8 cellular contexts compared by ENCODE assay signal in the genomic region with DNA sequence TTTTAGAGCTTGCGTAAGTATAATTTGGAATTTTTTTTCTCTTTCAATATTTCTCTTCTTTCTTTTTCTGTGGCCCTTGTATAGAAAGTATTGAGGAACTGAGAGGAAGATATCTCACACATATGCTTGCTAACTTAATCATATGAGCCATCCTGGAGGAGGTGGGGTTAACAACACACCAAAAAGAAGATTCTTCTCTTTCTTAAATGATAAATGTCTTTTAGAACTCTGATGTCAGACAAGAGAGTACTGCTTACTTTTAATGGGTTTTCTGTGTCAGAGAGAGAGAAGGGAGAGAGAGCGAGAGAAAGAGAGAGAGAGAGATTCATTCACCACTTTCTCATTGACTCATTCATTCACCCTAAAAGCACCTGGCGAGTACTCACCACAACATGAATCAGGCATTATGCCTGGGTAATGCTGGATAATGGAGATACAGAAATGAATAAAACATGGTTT.
DNase-seq lines count a peak whose midpoint lies in the region; ATAC-seq, FAIRE-seq and TF ChIP-seq lines count a peak whose summit lies in the region.

No MANE protein-coding gene starts in this region.

- H2BK120ac ChIP-seq in IMR-90 (ENCODE audit: low read depth, low read length) = no peak overlapping the region

- no peaks in the 10 kb centered on the region for H3K27me3 Mint-ChIP-seq in Caco-2 (ENCODE audit: insufficient read depth, unreplicated experiment)

- H3K9me1 ChIP-seq in IMR-90 (ENCODE audit: insufficient read depth, low read length) (peaks cover 2% of the 10 kb centered on the region), keratinocyte (ENCODE audit: control insufficient read depth, extremely low read depth, insufficient read depth, low read length) (no peaks in the 10 kb centered on the region)

- H3K36me3 Mint-ChIP-seq in Caco-2 (ENCODE audit: insufficient read depth, unreplicated experiment) = no peaks in the 10 kb centered on the region

- H2BK15ac ChIP-seq in IMR-90 (ENCODE audit: low read depth, low read length) = peak overlapping the region; percentile 26; the same call in 1 of the 3 replicates

- H3K27ac Mint-ChIP-seq in Caco-2 (ENCODE audit: unreplicated experiment) = no peak overlapping the region

- H3K9me3 ChIP-seq in IMR-90 (ENCODE audit: control insufficient read depth, insufficient read depth, low read length) (no peaks in the 10 kb centered on the region), keratinocyte (ENCODE audit: control insufficient read depth, low read depth, low read length) (no peaks in the 10 kb centered on the region), Caco-2 (no peaks in the 10 kb centered on the region)
- H3K9me3 ChIP-seq in effector memory CD4-positive, alpha-beta T cell (ENCODE audit: control insufficient read depth, low read length) = no peaks in the 10 kb centered on the region

- TF ChIP-seq RAD21 in IMR-90 (IDR thresholded peaks at IDR 0.05; ENCODE audit: low read length) = no peak

- H3K36me3 ChIP-seq in IMR-90 (ENCODE audit: control insufficient read depth, insufficient read depth, low read length) (no peaks in the 10 kb centered on the region), keratinocyte (ENCODE audit: control insufficient read depth in 2 of 2, extremely low read depth in 1 of 2, insufficient read depth in 2 of 2, low read length in 2 of 2) (no peaks in the 10 kb centered on the region), Caco-2 (ENCODE audit: control insufficient read depth, insufficient read depth, low read length) (no peaks in the 10 kb centered on the region)
- H3K36me3 ChIP-seq in effector memory CD4-positive, alpha-beta T cell (ENCODE audit: control insufficient read depth, insufficient read depth, low read length) = no peaks in the 10 kb centered on the region

- no peaks in the 10 kb centered on the region for H3K79me2 ChIP-seq in keratinocyte (ENCODE audit: control insufficient read depth, insufficient read depth, low read length)

- H2AFZ ChIP-seq in IMR-90 (replicated peaks; ENCODE audit: low read length, poor library complexity) = no peak overlapping the region
- no peak overlapping the region for H2AFZ ChIP-seq in keratinocyte (ENCODE audit: control insufficient read depth, low read length)

- no peaks in the 10 kb centered on the region for H3K79me1 ChIP-seq in IMR-90 (ENCODE audit: low read depth in 1 of 2, low read length in 2 of 2)

- no peak overlapping the region for H3K27ac ChIP-seq in IMR-90 (ENCODE audit: insufficient read depth, low read length)
- H3K27ac ChIP-seq in keratinocyte (ENCODE audit: control insufficient read depth, insufficient read depth, low read length) = peak overlapping the region; percentile 29
- no peak overlapping the region for H3K27ac ChIP-seq in effector memory CD4-positive, alpha-beta T cell (ENCODE audit: insufficient read depth, low read length, poor library complexity, severe bottlenecking)

- no peak overlapping the region for H3K56ac ChIP-seq in IMR-90 (ENCODE audit: extremely low read depth, insufficient read depth, low read length)

- no peak overlapping the region for H2AK9ac ChIP-seq in IMR-90 (replicated peaks; ENCODE audit: low read depth, low read length, poor library complexity)

- H3K4me2 ChIP-seq in IMR-90 (ENCODE audit: low read depth, low read length) (no peak overlapping the region), keratinocyte (ENCODE audit: control insufficient read depth, extremely low read depth, insufficient read depth, low read depth, low read length) (peak overlapping the region; percentile 31)

- CTCF ChIA-PET in IMR-90 (lab: Yijun Ruan, JAX) (no interaction called here), Caco-2 (lab: Charles Lee) (interaction anchor here (0.6 kb wide), 1 partner anchor 168 kb away, joined by 3 read pairs; no protein-coding TSS in a partner anchor)

- H3K18ac ChIP-seq in IMR-90 (ENCODE audit: low read depth, low read length) = peak overlapping the region; percentile 64; the same call in 1 of the 2 replicates

- no peaks in the 10 kb centered on the region for H3K27me3 ChIP-seq in IMR-90 (ENCODE audit: control insufficient read depth, insufficient read depth, low read length)
- H3K27me3 ChIP-seq in keratinocyte (ENCODE audit: control insufficient read depth, extremely low read depth, insufficient read depth, low read length) = no peaks in the 10 kb centered on the region
- H3K27me3 ChIP-seq in effector memory CD4-positive, alpha-beta T cell (replicated peaks; ENCODE audit: control insufficient read depth, insufficient read depth, low read length, poor library complexity, severe bottlenecking) = no peaks in the 10 kb centered on the region
- no peaks in the 10 kb centered on the region for H3K27me3 ChIP-seq in Caco-2 (replicated peaks; ENCODE audit: control insufficient read depth, insufficient read depth, low read length)

- TF ChIP-seq CTCF in IMR-90 (conservative IDR thresholded peaks at IDR 0.05; ENCODE audit: low read depth, low read length) (no peak), keratinocyte (optimal IDR thresholded peaks at IDR 0.05 in 1 of 3, IDR thresholded peaks at IDR 0.05 in 1 of 3, conservative IDR thresholded peaks at IDR 0.05 in 1 of 3; ENCODE audit: extremely low read depth in 1 of 3, insufficient read depth in 2 of 3, low read length in 3 of 3) (no peak), Caco-2 (IDR thresholded peaks at IDR 0.05; ENCODE audit: insufficient read depth in 1 of 2, low read depth in 1 of 2, low read length in 1 of 2, severe bottlenecking in 1 of 2, unreplicated experiment in 1 of 2) (no peak)

- no peak overlapping the region for H3K23ac ChIP-seq in IMR-90 (ENCODE audit: low read depth, low read length)

- H3K4me1 Mint-ChIP-seq in Caco-2 (ENCODE audit: low read depth, unreplicated experiment) = no peaks in the 10 kb centered on the region

- no peak overlapping the region for H3K9ac ChIP-seq in IMR-90 (ENCODE audit: low read depth, low read length)
- H3K9ac ChIP-seq in keratinocyte (ENCODE audit: control insufficient read depth, extremely low read depth, insufficient read depth, low read length) = no peak overlapping the region

- H3K4ac ChIP-seq in IMR-90 (ENCODE audit: low read depth, low read length) = no peak overlapping the region

- dilution Hi-C loops in IMR-90 (cut with HindIII; ENCODE audit: low sequenced_read_pairs, unreplicated experiment) = no loop called here
- dilution Hi-C loops in keratinocyte (cut with MboI; ENCODE audit: extremely low pct_ligation_motif_present, low sequenced_read_pairs) = no loop called here

- H2BK20ac ChIP-seq in IMR-90 (ENCODE audit: low read depth, low read length) = no peak overlapping the region

- peak overlapping the region; percentile 49; the same call in 1 of the 2 replicates for H4K5ac ChIP-seq in IMR-90 (ENCODE audit: low read depth, low read length)

- TF ChIP-seq POLR2A in IMR-90 (IDR thresholded peaks at IDR 0.05; ENCODE audit: low read depth, low read length) = no peak

- H4K20me1 ChIP-seq in IMR-90 (ENCODE audit: insufficient read depth, low read length) (no peaks in the 10 kb centered on the region), keratinocyte (ENCODE audit: control insufficient read depth, extremely low read depth, insufficient read depth, low read length) (no peaks in the 10 kb centered on the region)

- WGBS in IMR-90 (ENCODE audit: extremely low coverage in 2 of 2, insufficient read length in 1 of 2), 2 experiments = no CpG with 5 or more reads among the region's 3 CpGs

- H3K14ac ChIP-seq in IMR-90 (replicated peaks; ENCODE audit: low read depth, low read length) = no peak overlapping the region

- peak; percentile 44 for ATAC-seq in GM18861 (IDR thresholded peaks at IDR 0.05; ENCODE audit: unreplicated experiment)
- ATAC-seq in GM21825 (IDR thresholded peaks at IDR 0.05; ENCODE audit: unreplicated experiment) = peak; percentile 44
- no peak for ATAC-seq in IMR-90 (ENCODE audit: low read depth)

- no peaks in the 10 kb centered on the region for H3K9me3 Mint-ChIP-seq in Caco-2 (ENCODE audit: unreplicated experiment)

- no peak overlapping the region for H2BK5ac ChIP-seq in IMR-90 (ENCODE audit: low read depth, low read length, poor library complexity, severe bottlenecking)

- BruUV-seq in IMR-90 (replicated peaks; lab: Mats Ljungman, UMichigan) (no TSS peak), Caco-2 (replicated peaks; lab: Mats Ljungman, UMichigan) (no TSS peak)

- peak; percentile 56 for FAIRE-seq in keratinocyte (lab: Jason Lieb, UNC)

- no peak overlapping the region for H4K8ac ChIP-seq in IMR-90 (ENCODE audit: low read depth in 2 of 2, low read length in 2 of 2)

- no peak overlapping the region for H2AK5ac ChIP-seq in IMR-90 (ENCODE audit: low read depth, low read length)

- intact Hi-C loops in IMR-90 (cut with micrococcal nuclease) (loop anchor here (5.0 kb wide), 1 partner anchor 34 kb away; no protein-coding TSS in a partner anchor), Caco-2 (cut with micrococcal nuclease; ENCODE audit: unreplicated experiment) (no loop called here)

- no peak overlapping the region for H3K4me3 ChIP-seq in IMR-90 (ENCODE audit: insufficient read depth, low read depth, low read length)
- H3K4me3 ChIP-seq in keratinocyte (ENCODE audit: control insufficient read depth in 2 of 3, extremely low read depth in 1 of 3, insufficient read depth in 2 of 3, low read depth in 1 of 3, low read length in 3 of 3) = no peak overlapping the region
- no peak overlapping the region for H3K4me3 ChIP-seq in effector memory CD4-positive, alpha-beta T cell (ENCODE audit: insufficient read depth, low read depth, low read length, poor library complexity, severe bottlenecking)
- H3K4me3 ChIP-seq in Caco-2 (ENCODE audit: low read depth, low read length) = no peak overlapping the region

- in situ Hi-C loops in IMR-90 (cut with MboI; ENCODE audit: low sequenced_read_pairs) = no loop called here

- H3K4me3 Mint-ChIP-seq in Caco-2 (ENCODE audit: unreplicated experiment) = no peak overlapping the region

- DNase-seq in IMR-90 (peak; percentile 67), keratinocyte (ENCODE audit: low read depth, low spot score) (no peak), NCI-H1105 (lab: John Stamatoyannopoulos, UW) (no peak), Caco-2 (no peak), NOMO-1 treated with dmso at 0.1 percent for 144 hours (lab: John Stamatoyannopoulos, UW; ENCODE audit: unreplicated experiment) (no peak)
- DNase-seq in effector memory CD4-positive, alpha-beta T cell = no peak

- H4K91ac ChIP-seq in IMR-90 (ENCODE audit: insufficient read depth, low read depth, low read length) = no peak overlapping the region

- H3K4me1 ChIP-seq in IMR-90 (ENCODE audit: control insufficient read depth, insufficient read depth, low read length) (peaks cover 4% of the 10 kb centered on the region), keratinocyte (ENCODE audit: control insufficient read depth, extremely low read depth, insufficient read depth, low read length) (peaks cover 26% of the 10 kb centered on the region), Caco-2 (no peaks in the 10 kb centered on the region)
- H3K4me1 ChIP-seq in effector memory CD4-positive, alpha-beta T cell (ENCODE audit: control insufficient read depth, insufficient read depth, low read length, poor library complexity, severe bottlenecking) = peaks cover 24% of the 10 kb centered on the region

- POLR2A ChIA-PET in IMR-90 (lab: Charles Lee; ENCODE audit: unreplicated experiment) (no interaction called here), Caco-2 (lab: Charles Lee) (no interaction called here)
